Comparison of ENCODE assay signal across 23 cellular contexts in the genomic region with DNA sequence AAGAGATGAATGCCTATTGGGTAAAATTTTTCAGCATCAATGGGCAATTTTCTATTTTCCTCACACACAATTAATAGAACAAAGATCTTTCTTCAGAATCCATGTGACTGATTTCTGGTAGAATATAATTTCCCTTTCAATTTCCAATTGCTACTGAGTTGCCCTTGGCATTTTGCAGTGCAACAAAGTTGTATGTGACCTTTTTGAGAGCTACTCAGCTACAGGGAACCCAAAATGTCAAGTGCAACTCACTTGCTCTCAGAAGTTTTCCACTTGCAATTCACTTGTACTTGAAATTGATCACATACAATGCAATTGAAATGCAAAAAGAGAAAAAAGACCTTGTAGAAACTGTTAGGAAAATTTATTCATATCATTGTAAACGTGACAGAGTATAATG.
"Had no signal": no experiment of that assay in that cellular context is flagged by ENCODE, and none has a peak within 500 bp of the region (broad histone marks: within the 10 kb centered on the region; RNA-seq: fewer than 3 reads in every experiment).

No MANE protein-coding gene starts in this region.

- H3K4me1 Mint-ChIP-seq: activated CD8-positive, alpha-beta memory T cell treated with anti-CD3 and anti-CD28 coated beads, Interleukin-2, amount 10 ng/mL, durations not matched to agents 7 days and 5 days had no signal

- ATAC-seq: activated CD8-positive, alpha-beta memory T cell treated with anti-CD3 and anti-CD28 coated beads, Interleukin-2, amount 10 ng/mL, durations not matched to agents 7 days and 5 days; activated naive CD4-positive, alpha-beta T cell treated with anti-CD3 and anti-CD28 coated beads, Interleukin-2, amount 50 U/mL, for 72 hours; K562; Panc1; Right ventricle myocardium inferior had no signal

- H3K36me3 Mint-ChIP-seq: activated CD8-positive, alpha-beta memory T cell treated with anti-CD3 and anti-CD28 coated beads, Interleukin-2, amount 10 ng/mL, durations not matched to agents 7 days and 5 days; activated naive CD4-positive, alpha-beta T cell treated with anti-CD3 and anti-CD28 coated beads, Interleukin-2, amount 50 U/mL, for 72 hours had no signal

- H3K27me3 Mint-ChIP-seq: activated CD8-positive, alpha-beta memory T cell treated with anti-CD3 and anti-CD28 coated beads, Interleukin-2, amount 10 ng/mL, durations not matched to agents 7 days and 5 days had no signal

- H3K27ac Mint-ChIP-seq: activated CD8-positive, alpha-beta memory T cell treated with anti-CD3 and anti-CD28 coated beads, Interleukin-2, amount 10 ng/mL, durations not matched to agents 7 days and 5 days; activated naive CD4-positive, alpha-beta T cell treated with anti-CD3 and anti-CD28 coated beads, Interleukin-2, amount 50 U/mL, for 72 hours; activated T-cell treated with anti-CD3 and anti-CD28 coated beads, Interleukin-2, amount 50 U/mL, for 24 hours had no signal

- H3K9me3 Mint-ChIP-seq: activated naive CD4-positive, alpha-beta T cell treated with anti-CD3 and anti-CD28 coated beads, Interleukin-2, amount 50 U/mL, for 72 hours; activated T-cell treated with anti-CD3 and anti-CD28 coated beads, Interleukin-2, amount 50 U/mL, for 24 hours had no signal

- H3K4me3 Mint-ChIP-seq: activated CD8-positive, alpha-beta memory T cell treated with anti-CD3 and anti-CD28 coated beads, Interleukin-2, amount 10 ng/mL, durations not matched to agents 7 days and 5 days; activated T-cell treated with anti-CD3 and anti-CD28 coated beads, Interleukin-2, amount 50 U/mL, for 24 hours had no signal

- DNase-seq: activated CD4-positive, alpha-beta T cell treated with anti-CD3 and anti-CD28 coated beads for 48 hours; activated CD4-positive, alpha-beta T cell treated with anti-CD3 and anti-CD28 coated beads, Interleukin-2, amount 50 U/mL, for 4 hours; activated CD8-positive, alpha-beta memory T cell treated with anti-CD3 and anti-CD28 coated beads, Interleukin-2, amount 10 ng/mL, durations not matched to agents 7 days and 5 days; activated effector memory CD4-positive, alpha-beta T cell treated with anti-CD3 and anti-CD28 coated beads, Interleukin-2, amount 50 U/mL, for 16 hours; activated naive CD4-positive, alpha-beta T cell treated with Interleukin-2 at 50 U/mL for 16 hours; activated T-cell treated with anti-CD3 and anti-CD28 coated beads, Interleukin-2, amount 50 U/mL, for 24 hours; amygdala; brain microvascular endothelial cell; Kasumi-1; NCI-H1105 treated with DMSO at 0.1 percent for 48 hours; NCI-H1436 treated with DMSO at 0.1 percent for 48 hours; NCI-H187 treated with DMSO at 0.1 percent for 48 hours; NCI-H2081 treated with DMSO at 0.1 percent for 48 hours; NK-92 treated with Interleukin-12 subunit alpha and Interleukin-12 subunit beta, amount 100 ng/mL, for 24 hours; OCI-M1; RPMI8226; SK-N-SH; T-helper 1 cell; WERI-Rb-1 had no signal
